In genomic region chr5:151549713-151550112, GRCh38 we compare ENCODE assay signal across 28 cellular contexts. TPM values are rescaled to one million over a fixed set of nuclear protein-coding genes. Genes with fewer than 3 reads are reported as not detected.
"Had no signal": no experiment of that assay in that cellular context is flagged by ENCODE, and none has a peak within 500 bp of the region (broad histone marks: within the 10 kb centered on the region; RNA-seq: fewer than 3 reads in every experiment).

No MANE protein-coding gene starts in this region.

- H3K27me3 Mint-ChIP-seq: stimulated activated memory B cell treated with anti-CD40 and anti-IgM and Interleukin-4, amounts not matched to agents 10 μg/mL and 1 μg/mL and 100 μg/mL, for 72 hours; stimulated activated naive CD8-positive, alpha-beta T cell treated with anti-CD3 and anti-CD28 coated beads, Interleukin-15, amount 100 ng/mL, for 72 hours; stimulated activated naive CD8-positive, alpha-beta T cell treated with anti-CD3 and anti-CD28 coated beads, Interleukin-15, Interleukin-2, amounts not matched to agents 100 ng/mL and 50 ng/mL, for 24 hours; type B pancreatic cell had no signal

- H3K9me3 ChIP-seq: stomach, suprapubic skin, testis, thoracic aorta, thyroid gland, tibial artery, tibial nerve, transverse colon, upper lobe of left lung, upper lobe of right lung, uterus, vagina had no signal

- H3K36me3 Mint-ChIP-seq: stimulated activated effector memory CD8-positive, alpha-beta T cell treated with anti-CD3 and anti-CD28 coated beads, Interleukin-12 subunit alpha, Interleukin-12 subunit beta, amount 100 ng/mL, for 72 hours; stimulated activated memory B cell treated with anti-CD40 and anti-IgM and Interleukin-4, amounts not matched to agents 10 μg/mL and 1 μg/mL and 100 μg/mL, for 72 hours; stimulated activated naive B cell treated with anti-CD40 and anti-IgM and Interleukin-4, amounts not matched to agents 10 μg/mL and 1 μg/mL and 100 μg/mL, for 72 hours; type B pancreatic cell had no signal

- H3K36me3 ChIP-seq: stomach, thoracic aorta, thyroid gland, tibial artery, tibial nerve, transverse colon, upper lobe of left lung, upper lobe of right lung, uterus had no signal

- H3K4me3 ChIP-seq: stomach, suprapubic skin, testis, thoracic aorta, thyroid gland, tibial artery, tibial nerve, transverse colon, upper lobe of left lung, upper lobe of right lung, uterus, vagina had no signal

- H3K4me1 Mint-ChIP-seq: stimulated activated effector memory CD8-positive, alpha-beta T cell treated with anti-CD3 and anti-CD28 coated beads, Interleukin-12 subunit alpha, Interleukin-12 subunit beta, amount 100 ng/mL, for 72 hours; stimulated activated memory B cell treated with anti-CD40 and anti-IgM and Interleukin-4, amounts not matched to agents 10 μg/mL and 1 μg/mL and 100 μg/mL, for 72 hours; stimulated activated naive B cell treated with anti-CD40 and anti-IgM and Interleukin-4, amounts not matched to agents 10 μg/mL and 1 μg/mL and 100 μg/mL, for 72 hours; stimulated activated naive CD8-positive, alpha-beta T cell treated with anti-CD3 and anti-CD28 coated beads, Interleukin-15, amount 100 ng/mL, for 72 hours had no signal

- H3K27ac Mint-ChIP-seq: stimulated activated effector memory CD8-positive, alpha-beta T cell treated with anti-CD3 and anti-CD28 coated beads, Interleukin-12 subunit alpha, Interleukin-12 subunit beta, amount 100 ng/mL, for 72 hours; stimulated activated memory B cell treated with anti-CD40 and anti-IgM and Interleukin-4, amounts not matched to agents 10 μg/mL and 1 μg/mL and 100 μg/mL, for 72 hours; stimulated activated naive B cell treated with anti-CD40 and anti-IgM and Interleukin-4, amounts not matched to agents 10 μg/mL and 1 μg/mL and 100 μg/mL, for 72 hours; stimulated activated naive CD8-positive, alpha-beta T cell treated with anti-CD3 and anti-CD28 coated beads, Interleukin-15, amount 100 ng/mL, for 72 hours; stimulated activated naive CD8-positive, alpha-beta T cell treated with anti-CD3 and anti-CD28 coated beads, Interleukin-15, Interleukin-2, amounts not matched to agents 100 ng/mL and 50 ng/mL, for 24 hours; type B pancreatic cell had no signal

- FAIRE-seq: urothelium cell line had no signal

- H3K27me3 ChIP-seq: stomach, suprapubic skin, testis, thyroid gland, tibial artery, tibial nerve, transverse colon, upper lobe of left lung, upper lobe of right lung, uterus, vagina had no signal

- ATAC-seq: stimulated activated effector memory CD8-positive, alpha-beta T cell treated with anti-CD3 and anti-CD28 coated beads, Interleukin-12 subunit alpha, Interleukin-12 subunit beta, amount 100 ng/mL, for 72 hours; stimulated activated memory B cell treated with anti-CD40 and anti-IgM and Interleukin-4, amounts not matched to agents 10 μg/mL and 1 μg/mL and 100 μg/mL, for 72 hours; stimulated activated naive B cell treated with anti-CD40 and anti-IgM and Interleukin-4, amounts not matched to agents 10 μg/mL and 1 μg/mL and 100 μg/mL, for 72 hours; stimulated activated naive CD8-positive, alpha-beta T cell treated with anti-CD3 and anti-CD28 coated beads, Interleukin-15, amount 100 ng/mL, for 72 hours; stimulated activated naive CD8-positive, alpha-beta T cell treated with anti-CD3 and anti-CD28 coated beads, Interleukin-15, Interleukin-2, amounts not matched to agents 100 U/mL and 50 U/mL, for 24 hours had no signal

- H3K4me1 ChIP-seq: stomach, suprapubic skin, testis, thyroid gland, tibial artery, tibial nerve, transverse colon, upper lobe of left lung, upper lobe of right lung, uterus, vagina had no signal

- DNase-seq: stimulated activated CD4-positive, alpha-beta T cell treated with anti-CD3 and anti-CD28 coated beads, Interleukin-2, amount 100 ng/mL, for 48 hours; stimulated activated CD4-positive, alpha-beta T cell treated with anti-CD3 and anti-CD28 coated beads, Interleukin-4, amount 100 ng/mL, for 1 hour; stimulated activated CD4-positive, alpha-beta T cell treated with anti-CD3 and anti-CD28 coated beads, Interleukin-4, amount 100 ng/mL, for 24 hours; stimulated activated CD4-positive, alpha-beta T cell treated with anti-CD3 and anti-CD28 coated beads, Interleukin-4, amount 100 ng/mL, for 4 hours; stimulated activated CD8-positive, alpha-beta memory T cell treated with anti-CD3 and anti-CD28 coated beads, Interleukin-4, amount 100 ng/mL, for 48 hours; stimulated activated naive B cell treated with anti-CD40 and anti-IgM and Interleukin-4, amounts not matched to agents 10 μg/mL and 1 μg/mL and 100 μg/mL, for 72 hours; stimulated activated naive CD4-positive, alpha-beta T cell; stimulated activated naive CD4-positive, alpha-beta T cell treated with Interleukin-2 at 50 U/mL for 16 hours; stimulated activated naive CD8-positive, alpha-beta T cell treated with anti-CD3 and anti-CD28 coated beads, Interleukin-15, amount 100 ng/mL, for 72 hours; stimulated activated naive CD8-positive, alpha-beta T cell treated with anti-CD3 and anti-CD28 coated beads, Interleukin-15, Interleukin-2, amounts not matched to agents 100 U/mL and 50 U/mL, for 24 hours; stomach; testis; tibial artery; transverse colon; trophoblast cell; upper lobe of left lung; upper lobe of right lung; uterus had no signal

- H3K27ac ChIP-seq: stomach, suprapubic skin, testis, thoracic aorta, thyroid gland, tibial artery, tibial nerve, transverse colon, upper lobe of left lung, upper lobe of right lung, uterus, vagina had no signal

- H3K4me3 Mint-ChIP-seq: stimulated activated effector memory CD8-positive, alpha-beta T cell treated with anti-CD3 and anti-CD28 coated beads, Interleukin-12 subunit alpha, Interleukin-12 subunit beta, amount 100 ng/mL, for 72 hours; stimulated activated memory B cell treated with anti-CD40 and anti-IgM and Interleukin-4, amounts not matched to agents 10 μg/mL and 1 μg/mL and 100 μg/mL, for 72 hours; stimulated activated naive B cell treated with anti-CD40 and anti-IgM and Interleukin-4, amounts not matched to agents 10 μg/mL and 1 μg/mL and 100 μg/mL, for 72 hours; stimulated activated naive CD8-positive, alpha-beta T cell treated with anti-CD3 and anti-CD28 coated beads, Interleukin-15, amount 100 ng/mL, for 72 hours; stimulated activated naive CD8-positive, alpha-beta T cell treated with anti-CD3 and anti-CD28 coated beads, Interleukin-15, Interleukin-2, amounts not matched to agents 100 ng/mL and 50 ng/mL, for 24 hours; type B pancreatic cell had no signal

- H3K9me3 Mint-ChIP-seq: stimulated activated effector memory CD8-positive, alpha-beta T cell treated with anti-CD3 and anti-CD28 coated beads, Interleukin-12 subunit alpha, Interleukin-12 subunit beta, amount 100 ng/mL, for 72 hours; stimulated activated memory B cell treated with anti-CD40 and anti-IgM and Interleukin-4, amounts not matched to agents 10 μg/mL and 1 μg/mL and 100 μg/mL, for 72 hours; stimulated activated naive B cell treated with anti-CD40 and anti-IgM and Interleukin-4, amounts not matched to agents 10 μg/mL and 1 μg/mL and 100 μg/mL, for 72 hours; stimulated activated naive CD8-positive, alpha-beta T cell treated with anti-CD3 and anti-CD28 coated beads, Interleukin-15, amount 100 ng/mL, for 72 hours; stimulated activated naive CD8-positive, alpha-beta T cell treated with anti-CD3 and anti-CD28 coated beads, Interleukin-15, Interleukin-2, amounts not matched to agents 100 ng/mL and 50 ng/mL, for 24 hours; type B pancreatic cell had no signal

RNA-seq across cellular contexts. Expression of gene FAT2, which starts 41.4 kb away (rescaled TPM):
- total RNA-seq: transverse colon had no signal
